Comparison of ENCODE assay signal across 1 cellular context in the genomic region with DNA sequence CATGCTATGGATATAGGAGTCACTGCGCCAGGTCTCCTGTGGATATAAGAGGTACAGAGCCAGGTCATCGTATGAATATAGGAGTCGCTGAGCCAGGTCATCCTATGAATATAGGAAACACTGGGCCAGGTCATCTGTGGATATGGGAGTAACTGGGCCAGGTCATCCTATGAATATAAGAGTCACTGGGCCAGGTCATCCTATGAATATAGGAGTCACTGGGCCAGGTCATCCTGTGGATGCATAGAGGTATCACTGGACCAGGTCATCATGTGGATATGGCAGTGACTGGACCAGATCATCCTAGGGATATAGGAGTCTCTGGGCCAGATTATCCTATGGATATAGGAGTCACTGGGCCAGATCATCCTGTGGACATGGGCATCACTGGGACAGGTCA.
TF ChIP-seq lines count a peak whose summit lies in the region.

No MANE protein-coding gene starts in this region.

TF ChIP-seq in endothelial cell of umbilical vein, 7 proteins besides CTCF, POLR2A, EP300 and RAD21 (continued from another document):
- TF ChIP-seq JUN (IDR thresholded peaks at IDR 0.05; ENCODE audit: borderline replicate concordance, insufficient read depth, insufficient read length, low read depth): no peak
- TF ChIP-seq POLR2AphosphoS5 (IDR thresholded peaks at IDR 0.05; ENCODE audit: insufficient read depth, low read depth, low read length): no peak
- TF ChIP-seq EZH2 (IDR thresholded peaks at IDR 0.05; ENCODE audit: borderline replicate concordance, low read depth, low read length, severe bottlenecking): no peak
- TF ChIP-seq MYC (IDR thresholded peaks at IDR 0.05; ENCODE audit: low read depth, low read length): no peak
